3 cellular contexts compared by ENCODE assay signal in the genomic region with DNA sequence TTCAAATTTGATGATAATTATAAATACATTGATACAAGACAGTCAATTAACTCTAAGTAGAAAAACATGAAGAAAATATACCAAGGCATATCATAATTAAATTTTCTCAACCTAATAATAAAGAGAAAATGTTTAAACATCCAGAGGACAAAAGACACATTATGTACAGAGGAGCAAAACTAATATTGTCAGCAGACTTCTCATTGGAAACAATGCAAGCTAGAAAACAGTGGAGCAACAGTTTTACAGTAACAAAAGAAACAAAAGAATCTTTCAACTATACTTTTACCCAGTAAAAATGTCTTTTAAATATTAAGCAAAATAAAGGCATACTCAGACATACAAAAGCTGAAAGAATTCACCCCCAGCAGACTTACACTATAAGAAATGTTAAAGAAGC.
TF ChIP-seq lines count a peak whose summit lies in the region.

No MANE protein-coding gene starts in this region.

TF ChIP-seq in HepG2, 621 proteins besides CTCF, POLR2A, EP300 and RAD21:
- TF ChIP-seq, protein P1, sequence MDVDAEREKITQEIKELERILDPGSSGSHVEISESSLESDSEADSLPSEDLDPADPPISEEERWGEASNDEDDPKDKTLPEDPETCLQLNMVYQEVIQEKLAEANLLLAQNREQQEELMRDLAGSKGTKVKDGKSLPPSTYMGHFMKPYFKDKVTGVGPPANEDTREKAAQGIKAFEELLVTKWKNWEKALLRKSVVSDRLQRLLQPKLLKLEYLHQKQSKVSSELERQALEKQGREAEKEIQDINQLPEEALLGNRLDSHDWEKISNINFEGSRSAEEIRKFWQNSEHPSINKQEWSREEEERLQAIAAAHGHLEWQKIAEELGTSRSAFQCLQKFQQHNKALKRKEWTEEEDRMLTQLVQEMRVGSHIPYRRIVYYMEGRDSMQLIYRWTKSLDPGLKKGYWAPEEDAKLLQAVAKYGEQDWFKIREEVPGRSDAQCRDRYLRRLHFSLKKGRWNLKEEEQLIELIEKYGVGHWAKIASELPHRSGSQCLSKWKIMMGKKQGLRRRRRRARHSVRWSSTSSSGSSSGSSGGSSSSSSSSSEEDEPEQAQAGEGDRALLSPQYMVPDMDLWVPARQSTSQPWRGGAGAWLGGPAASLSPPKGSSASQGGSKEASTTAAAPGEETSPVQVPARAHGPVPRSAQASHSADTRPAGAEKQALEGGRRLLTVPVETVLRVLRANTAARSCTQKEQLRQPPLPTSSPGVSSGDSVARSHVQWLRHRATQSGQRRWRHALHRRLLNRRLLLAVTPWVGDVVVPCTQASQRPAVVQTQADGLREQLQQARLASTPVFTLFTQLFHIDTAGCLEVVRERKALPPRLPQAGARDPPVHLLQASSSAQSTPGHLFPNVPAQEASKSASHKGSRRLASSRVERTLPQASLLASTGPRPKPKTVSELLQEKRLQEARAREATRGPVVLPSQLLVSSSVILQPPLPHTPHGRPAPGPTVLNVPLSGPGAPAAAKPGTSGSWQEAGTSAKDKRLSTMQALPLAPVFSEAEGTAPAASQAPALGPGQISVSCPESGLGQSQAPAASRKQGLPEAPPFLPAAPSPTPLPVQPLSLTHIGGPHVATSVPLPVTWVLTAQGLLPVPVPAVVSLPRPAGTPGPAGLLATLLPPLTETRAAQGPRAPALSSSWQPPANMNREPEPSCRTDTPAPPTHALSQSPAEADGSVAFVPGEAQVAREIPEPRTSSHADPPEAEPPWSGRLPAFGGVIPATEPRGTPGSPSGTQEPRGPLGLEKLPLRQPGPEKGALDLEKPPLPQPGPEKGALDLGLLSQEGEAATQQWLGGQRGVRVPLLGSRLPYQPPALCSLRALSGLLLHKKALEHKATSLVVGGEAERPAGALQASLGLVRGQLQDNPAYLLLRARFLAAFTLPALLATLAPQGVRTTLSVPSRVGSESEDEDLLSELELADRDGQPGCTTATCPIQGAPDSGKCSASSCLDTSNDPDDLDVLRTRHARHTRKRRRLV (CRISPR knock-in tag; IDR thresholded peaks at IDR 0.05): no peak
- TF ChIP-seq ZNF317 (CRISPR knock-in tag; IDR thresholded peaks at IDR 0.05): peak; percentile 60; the same call in 1 of the 2 replicates

TF ChIP-seq in WTC11, 78 proteins besides CTCF, POLR2A, EP300 and RAD21:
- peak; percentile 89 for TF ChIP-seq ZNF317 (CRISPR knock-in tag; IDR thresholded peaks at IDR 0.05; ENCODE audit: borderline replicate concordance, low read depth)
- TF ChIP-seq NR1H2 (CRISPR knock-in tag; IDR thresholded peaks at IDR 0.05): no peak
- no peak for TF ChIP-seq NFATC4 (CRISPR knock-in tag; IDR thresholded peaks at IDR 0.05)

TF ChIP-seq in GM12878, 131 proteins besides CTCF, POLR2A, EP300 and RAD21:
- no peak for TF ChIP-seq SMAD1 (IDR thresholded peaks at IDR 0.05; ENCODE audit: low read depth, partially characterized antibody)
- TF ChIP-seq PAX8 (IDR thresholded peaks at IDR 0.05): no peak
- TF ChIP-seq KDM1A (IDR thresholded peaks at IDR 0.05; ENCODE audit: borderline replicate concordance): no peak
- TF ChIP-seq, protein P2, sequence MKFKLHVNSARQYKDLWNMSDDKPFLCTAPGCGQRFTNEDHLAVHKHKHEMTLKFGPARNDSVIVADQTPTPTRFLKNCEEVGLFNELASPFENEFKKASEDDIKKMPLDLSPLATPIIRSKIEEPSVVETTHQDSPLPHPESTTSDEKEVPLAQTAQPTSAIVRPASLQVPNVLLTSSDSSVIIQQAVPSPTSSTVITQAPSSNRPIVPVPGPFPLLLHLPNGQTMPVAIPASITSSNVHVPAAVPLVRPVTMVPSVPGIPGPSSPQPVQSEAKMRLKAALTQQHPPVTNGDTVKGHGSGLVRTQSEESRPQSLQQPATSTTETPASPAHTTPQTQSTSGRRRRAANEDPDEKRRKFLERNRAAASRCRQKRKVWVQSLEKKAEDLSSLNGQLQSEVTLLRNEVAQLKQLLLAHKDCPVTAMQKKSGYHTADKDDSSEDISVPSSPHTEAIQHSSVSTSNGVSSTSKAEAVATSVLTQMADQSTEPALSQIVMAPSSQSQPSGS (IDR thresholded peaks at IDR 0.05; ENCODE audit: low read length): no peak
- TF ChIP-seq PML (IDR thresholded peaks at IDR 0.05; ENCODE audit: low read length): no peak
- peak; percentile 97; the same call in 1 of the 2 replicates for TF ChIP-seq CBX5 (IDR thresholded peaks at IDR 0.05; ENCODE audit: low read depth)
- TF ChIP-seq ZNF384 (IDR thresholded peaks at IDR 0.05; ENCODE audit: borderline replicate concordance, low read depth, low read length): no peak
- no peak for TF ChIP-seq ATF7 (IDR thresholded peaks at IDR 0.05; ENCODE audit: low read depth)
